Comparison of ENCODE assay signal across 9 cellular contexts in genomic region chr2:197709140-197709539, GRCh38. TPM values are rescaled to one million over a fixed set of nuclear protein-coding genes. Genes with fewer than 3 reads are reported as not detected.
DNase-seq lines count a peak whose midpoint lies in the region; FAIRE-seq and TF ChIP-seq lines count a peak whose summit lies in the region.
"Not testable (repeated sequence)": the region's sequence is repeated elsewhere in the genome, so short reads cannot be mapped to it uniquely, and the experiment has no call there.
"Had no signal": no experiment of that assay in that cellular context is flagged by ENCODE, and none has a peak within 500 bp of the region (broad histone marks: within the 10 kb centered on the region; RNA-seq: fewer than 3 reads in every experiment).

No MANE protein-coding gene starts in this region.

- H3K4me1 Mint-ChIP-seq in activated naive CD4-positive, alpha-beta T cell treated with anti-CD3 and anti-CD28 coated beads for 36 hours (ENCODE audit: low read depth) = peaks cover 46% of the 10 kb centered on the region

- CTCF ChIA-PET in activated naive CD4-positive, alpha-beta T cell treated with anti-CD3 and anti-CD28 coated beads for 36 hours (lab: Charles Lee) = interaction anchor here (0.8 to 1.3 kb wide), 2 partner anchors 77 to 418 kb away, joined by 3 read pairs; no protein-coding TSS in a partner anchor
- CTCF ChIA-PET in mammary epithelial cell (lab: Charles Lee; ENCODE audit: low non-redundant PET) = not testable (repeated sequence)

- FAIRE-seq in keratinocyte (lab: Jason Lieb, UNC) = not testable (repeated sequence)

- H3K9me2 ChIP-seq in SU-DHL-6 (replicated peaks; ENCODE audit: insufficient read depth, low read length) = not testable (repeated sequence)

- peak overlapping the region; percentile 40; the same call in 1 of the 2 replicates for H3K4me2 ChIP-seq in KMS-11
- H3K4me2 ChIP-seq in SU-DHL-6 (ENCODE audit: low read depth, low read length, poor library complexity, severe bottlenecking) = peak overlapping the region; percentile 95
- peak overlapping the region; percentile 90 for H3K4me2 ChIP-seq in mammary epithelial cell (ENCODE audit: insufficient read depth, low read depth, low read length)
- peak overlapping the region; percentile 92 for H3K4me2 ChIP-seq in keratinocyte (ENCODE audit: control insufficient read depth, extremely low read depth, insufficient read depth, low read depth, low read length)
- H3K4me2 ChIP-seq in osteoblast (ENCODE audit: insufficient read depth, low read length) = peak overlapping the region; percentile 98

- H3F3A ChIP-seq in SU-DHL-6 (ENCODE audit: insufficient read depth) = not testable (repeated sequence)

- H3K9me1 ChIP-seq in keratinocyte (ENCODE audit: control insufficient read depth, extremely low read depth, insufficient read depth, low read length) = not testable (repeated sequence)

- not testable (repeated sequence) for TF ChIP-seq CTCF in KMS-11 (conservative IDR thresholded peaks at IDR 0.05; ENCODE audit: low read depth, low read length); SU-DHL-6 (IDR thresholded peaks at IDR 0.05; ENCODE audit: insufficient read depth, low read length, poor library complexity, severe bottlenecking); mammary epithelial cell (conservative IDR thresholded peaks at IDR 0.05 in 1 of 2, IDR thresholded peaks at IDR 0.05 in 1 of 2; ENCODE audit: extremely low read depth in 1 of 2, insufficient read depth in 1 of 2, low read depth in 1 of 2, low read length in 2 of 2); keratinocyte (optimal IDR thresholded peaks at IDR 0.05 in 1 of 3, IDR thresholded peaks at IDR 0.05 in 1 of 3, conservative IDR thresholded peaks at IDR 0.05 in 1 of 3; ENCODE audit: extremely low read depth in 1 of 3, insufficient read depth in 2 of 3, low read length in 3 of 3); osteoblast (IDR thresholded peaks at IDR 0.05; ENCODE audit: extremely low read depth, low read depth, low read length)

- not testable (repeated sequence) for H3K27ac Mint-ChIP-seq in activated naive CD4-positive, alpha-beta T cell treated with anti-CD3 and anti-CD28 coated beads for 36 hours

- not testable (repeated sequence) for H3K36me3 ChIP-seq in KMS-11 (ENCODE audit: insufficient read depth); mammary epithelial cell (ENCODE audit: insufficient read depth, low read length); osteoblast (ENCODE audit: insufficient read depth, low read length)
- H3K36me3 ChIP-seq in SU-DHL-6 (ENCODE audit: low read length) (peaks cover 23% of the 10 kb centered on the region), keratinocyte (ENCODE audit: control insufficient read depth in 2 of 2, extremely low read depth in 1 of 2, insufficient read depth in 2 of 2, low read length in 2 of 2) (peaks cover 4 to 11% of the 10 kb centered on the region in 2 experiments)

- not testable (repeated sequence) for DNase-seq in activated naive CD4-positive, alpha-beta T cell treated with anti-CD3 and anti-CD28 coated beads for 36 hours; mammary epithelial cell; keratinocyte (ENCODE audit: low read depth, low spot score); osteoblast (ENCODE audit: insufficient read length, low spot score, missing footprints)

- H4K20me1 ChIP-seq in KMS-11 (ENCODE audit: insufficient read depth) (peaks cover 31% of the 10 kb centered on the region), SU-DHL-6 (ENCODE audit: low read depth, low read length) (peaks cover 21% of the 10 kb centered on the region), osteoblast (ENCODE audit: insufficient read depth, low read length) (peaks cover 23% of the 10 kb centered on the region)
- H4K20me1 ChIP-seq in mammary epithelial cell (ENCODE audit: insufficient read depth, low read length); keratinocyte (ENCODE audit: control insufficient read depth, extremely low read depth, insufficient read depth, low read length): not testable (repeated sequence)

- not testable (repeated sequence) for H3K9me3 ChIP-seq in SU-DHL-6 (ENCODE audit: insufficient read depth, low read length); mammary epithelial cell (replicated peaks; ENCODE audit: insufficient read depth, low read length); keratinocyte (ENCODE audit: control insufficient read depth, low read depth, low read length); osteoblast (ENCODE audit: low read depth, low read length)

- not testable (repeated sequence) for H3K27me3 Mint-ChIP-seq in activated naive CD4-positive, alpha-beta T cell treated with anti-CD3 and anti-CD28 coated beads for 36 hours (ENCODE audit: low read depth)

- not testable (repeated sequence) for H3K27ac ChIP-seq in KMS-11; SU-DHL-6 (ENCODE audit: low read depth, low read length); mammary epithelial cell (ENCODE audit: insufficient read depth, low read depth, low read length); keratinocyte (ENCODE audit: control insufficient read depth, insufficient read depth, low read length)
- H3K27ac ChIP-seq in osteoblast (ENCODE audit: low read depth, low read length) = peak overlapping the region; percentile 26

- H3K4me3 ChIP-seq in GM08714 (ENCODE audit: low read length) = peak overlapping the region; percentile 19; the same call in 1 of the 2 replicates
- H3K4me3 ChIP-seq in KMS-11 (IDR thresholded peaks at IDR 0.05; ENCODE audit: insufficient read depth, low read depth, low read length); SU-DHL-6 (ENCODE audit: insufficient read depth, low read length, poor library complexity, severe bottlenecking); mammary epithelial cell (replicated peaks in 1 of 3; ENCODE audit: insufficient read depth in 1 of 3, low read depth in 2 of 3, low read length in 3 of 3); keratinocyte (ENCODE audit: control insufficient read depth in 2 of 3, extremely low read depth in 1 of 3, insufficient read depth in 2 of 3, low read depth in 1 of 3, low read length in 3 of 3); osteoblast (ENCODE audit: insufficient read depth, low read length): not testable (repeated sequence)

- WGBS in mammary epithelial cell (ENCODE audit: low coverage, missing lambda C conversion rate) = 89% methylated on average over 6 of the region's 7 CpGs

- not testable (repeated sequence) for H3K9ac ChIP-seq in KMS-11; SU-DHL-6 (ENCODE audit: low read length); mammary epithelial cell (ENCODE audit: insufficient read depth, low read length); keratinocyte (ENCODE audit: control insufficient read depth, extremely low read depth, insufficient read depth, low read length)

- not testable (repeated sequence) for BruUV-seq in mammary epithelial cell (replicated peaks; lab: Mats Ljungman, UMichigan)

- intact Hi-C loops in activated naive CD4-positive, alpha-beta T cell treated with anti-CD3 and anti-CD28 coated beads for 36 hours (cut with micrococcal nuclease) = loop anchor here (5.0 to 10.0 kb wide), 6 partner anchors 138 to 1748 kb away; partner anchors contain the start of genes PGAP1 and SATB2
- intact Hi-C loops in mammary epithelial cell (cut with micrococcal nuclease) = loop anchor here (5.0 to 10.0 kb wide), 3 partner anchors 192 to 586 kb away; partner anchors contain the start of gene MOB4

- dilution Hi-C loops in mammary epithelial cell (cut with HindIII; ENCODE audit: low sequenced_read_pairs); keratinocyte (cut with MboI; ENCODE audit: extremely low pct_ligation_motif_present, low sequenced_read_pairs): not testable (repeated sequence)

- H3K9me3 Mint-ChIP-seq in activated naive CD4-positive, alpha-beta T cell treated with anti-CD3 and anti-CD28 coated beads for 36 hours = not testable (repeated sequence)

- peaks cover 35% of the 10 kb centered on the region for H3K4me1 ChIP-seq in KMS-11 (ENCODE audit: low read depth, poor library complexity, severe bottlenecking)
- H3K4me1 ChIP-seq in mammary epithelial cell (ENCODE audit: insufficient read depth, low read length) = peaks cover 25% of the 10 kb centered on the region
- peaks cover 21% of the 10 kb centered on the region for H3K4me1 ChIP-seq in keratinocyte (ENCODE audit: control insufficient read depth, extremely low read depth, insufficient read depth, low read length)
- peaks cover 32% of the 10 kb centered on the region for H3K4me1 ChIP-seq in osteoblast (ENCODE audit: insufficient read depth, low read length)

- not testable (repeated sequence) for H3K27me3 ChIP-seq in KMS-11 (ENCODE audit: insufficient read depth, low read depth); SU-DHL-6 (ENCODE audit: low read length); mammary epithelial cell (ENCODE audit: insufficient read depth, low read length); keratinocyte (ENCODE audit: control insufficient read depth, extremely low read depth, insufficient read depth, low read length); osteoblast (ENCODE audit: insufficient read depth, low read length)

- H3K4me3 Mint-ChIP-seq in activated naive CD4-positive, alpha-beta T cell treated with anti-CD3 and anti-CD28 coated beads for 36 hours = peak overlapping the region; percentile 19

- peaks cover 28% of the 10 kb centered on the region for H3K36me3 Mint-ChIP-seq in activated naive CD4-positive, alpha-beta T cell treated with anti-CD3 and anti-CD28 coated beads for 36 hours (ENCODE audit: low read depth)

- in situ Hi-C loops in mammary epithelial cell (cut with MboI; ENCODE audit: low sequenced_read_pairs in 2 of 2) = not testable (repeated sequence)

- not testable (repeated sequence) for H2AFZ ChIP-seq in KMS-11 (ENCODE audit: low read depth); SU-DHL-6 (ENCODE audit: low read depth, low read length, severe bottlenecking); mammary epithelial cell (ENCODE audit: low read depth, low read length); keratinocyte (ENCODE audit: control insufficient read depth, low read length); osteoblast (ENCODE audit: low read length)

- peaks cover 51% of the 10 kb centered on the region for H3K79me2 ChIP-seq in KMS-11 (ENCODE audit: insufficient read depth, low read depth)
- H3K79me2 ChIP-seq in SU-DHL-6 (ENCODE audit: insufficient read depth, low read length) = peaks cover 81% of the 10 kb centered on the region
- peaks cover 69% of the 10 kb centered on the region for H3K79me2 ChIP-seq in mammary epithelial cell (ENCODE audit: insufficient read depth, low read length)
- peaks cover 55% of the 10 kb centered on the region for H3K79me2 ChIP-seq in keratinocyte (ENCODE audit: control insufficient read depth, insufficient read depth, low read length)
- H3K79me2 ChIP-seq in osteoblast (ENCODE audit: insufficient read depth, low read length) = peaks cover 40% of the 10 kb centered on the region

RNA-seq across cellular contexts. Expression of gene MARS2, which starts 4.0 kb away (rescaled TPM):
- 1 to 10 TPM; 7.5 to 8.8 TPM for total RNA-seq in activated naive CD4-positive, alpha-beta T cell treated with anti-CD3 and anti-CD28 coated beads for 36 hours
- 10 to 100 TPM; 10.0 to 11.2 TPM for total RNA-seq in mammary epithelial cell
- polyA plus RNA-seq in mammary epithelial cell = 8.0 TPM
- polyA minus RNA-seq in mammary epithelial cell = 15.1 TPM
- polyA plus RNA-seq in keratinocyte = 7.4 to 9.6 TPM (median 9.2 TPM) in 3 replicates
- 0.71 TPM for polyA plus RNA-seq in keratinocyte (2011; ENCODE audit: low read depth)
- polyA plus RNA-seq in keratinocyte (2011; cell fraction: cytosol; rRNA removed) = 5.2 and 6.1 TPM in 2 replicates
- 13.8 and 14.7 TPM in 2 replicates for polyA plus RNA-seq in keratinocyte (2011; cell fraction: nucleus; rRNA removed)
- polyA plus RNA-seq in keratinocyte (2012; ENCODE audit: low replicate concordance) = 5.0 and 8.3 TPM in 2 replicates
- 7.0 to 15.5 TPM (median 14.5 TPM) in 3 replicates for polyA minus RNA-seq in keratinocyte
- polyA minus RNA-seq in keratinocyte (2011; cell fraction: cytosol; rRNA and poly(A)+ RNA removed) = 12.9 TPM
- polyA minus RNA-seq in keratinocyte (2011; cell fraction: nucleus; rRNA and poly(A)+ RNA removed) = 17.8 and 18.2 TPM in 2 replicates
- total RNA-seq in osteoblast = 3.2 and 3.3 TPM in 2 replicates

RNA-seq across cellular contexts. Expression of gene RFTN2, which starts 33.8 kb away (rescaled TPM):
- not detected for total RNA-seq in activated naive CD4-positive, alpha-beta T cell treated with anti-CD3 and anti-CD28 coated beads for 36 hours
- total RNA-seq in mammary epithelial cell (under 1 TPM in 1 of 2 donors, not detected in 1; under 0.01 TPM), osteoblast (14.5 and 18.6 TPM in 2 replicates)
- polyA plus RNA-seq in mammary epithelial cell (not detected), keratinocyte (0.18 to 0.37 TPM (median 0.25 TPM) in 3 replicates)
- polyA minus RNA-seq in mammary epithelial cell (not detected), keratinocyte (0.06 to 0.30 TPM (median 0.07 TPM) in 3 replicates)
- polyA plus RNA-seq in keratinocyte (2011; ENCODE audit: low read depth) = 0.41 TPM
- 0.50 and 0.51 TPM in 2 replicates for polyA plus RNA-seq in keratinocyte (2011; cell fraction: cytosol; rRNA removed)
- polyA plus RNA-seq in keratinocyte (2011; cell fraction: nucleus; rRNA removed) = 0.08 and 0.20 TPM in 2 replicates
- polyA plus RNA-seq in keratinocyte (2012; ENCODE audit: low replicate concordance) = 0.23 and 0.27 TPM in 2 replicates
- polyA minus RNA-seq in keratinocyte (2011; cell fraction: cytosol; rRNA and poly(A)+ RNA removed) = not detected
- 0.39 TPM in 1 of 2 replicates, not detected in the other for polyA minus RNA-seq in keratinocyte (2011; cell fraction: nucleus; rRNA and poly(A)+ RNA removed)
- total RNA-seq: activated T-helper 2 cell treated with anti-CD3 and anti-CD28 coated beads, Interferon-gamma antibody, Interleukin-2, Interleukin-4, amounts not matched to agents 10 μg/mL and 5 μg/mL and 100 μg/mL, durations not matched to agents 14 hours and 24 hours and 36 hours; CD4-positive, alpha-beta T cell had no signal

Comparison
In these comparisons a context has a peak if more than half of its experiments do, and no peak if none do; other contexts are left out.
1. H3K4me2 ChIP-seq: peak in every context shown above with its lines; median percentile 98 in osteoblast; 95 in SU-DHL-6; 92 in keratinocyte; 90 in mammary epithelial cell; 40 in KMS-11.
2. RNA of gene RFTN2, which starts 33.8 kb away (total RNA-seq): 14.5 to 18.6 TPM in osteoblast; not detected in activated naive CD4-positive, alpha-beta T cell treated with anti-CD3 and anti-CD28 coated beads for 36 hours and under 0.01 TPM in mammary epithelial cell; every median in the first group is over 10 times any median in the second.